In genomic region chr7:75056476-75056875, GRCh38 we compare ENCODE assay signal across 14 cellular contexts. TPM values are rescaled to one million over a fixed set of nuclear protein-coding genes. Genes with fewer than 3 reads are reported as not detected.
A peak's percentile ranks its signal among the peaks of the same experiment; 100 is the strongest.
DNase-seq lines count a peak whose midpoint lies in the region; ATAC-seq, FAIRE-seq and TF ChIP-seq lines count a peak whose summit lies in the region.
"Had no signal": no experiment of that assay in that cellular context is flagged by ENCODE, and none has a peak within 500 bp of the region (broad histone marks: within the 10 kb centered on the region; RNA-seq: fewer than 3 reads in every experiment).

No MANE protein-coding gene starts in this region.

- H3K4me2 ChIP-seq in GM23338: no peak overlapping the region
- no peak overlapping the region for H3K4me2 ChIP-seq in K562 (ENCODE audit: insufficient read depth, low read length)

- no peak overlapping the region for H3K4me3 Mint-ChIP-seq in GM23338

- H3K27ac Mint-ChIP-seq in GM23338: peak overlapping the region; percentile 62

- ATAC-seq in GM23338 (no peak), K562 (peak; percentile 56; the same call in 1 of the 3 replicates), HG03025 (IDR thresholded peaks at IDR 0.05; ENCODE audit: low FRiP score, unreplicated experiment) (no peak)
- ATAC-seq: HCT116 had no signal

- H3K4me1 ChIP-seq in GM23338 (ENCODE audit: insufficient read depth) (no peaks in the 10 kb centered on the region), K562 (replicated peaks in 1 of 2; ENCODE audit: control insufficient read depth in 2 of 2, insufficient read depth in 2 of 2, low read length in 2 of 2) (0 out of 5 replicates have a peak, but pooled peaks cover 0 to 3% of the 10 kb centered on the region in 2 experiments), stomach (peaks cover 0 to 32% (median 9%) of the 10 kb centered on the region in 4 donors)

- H4K20me1 ChIP-seq in GM23338 (replicated peaks; ENCODE audit: insufficient read depth) (no peaks in the 10 kb centered on the region), K562 (replicated peaks; ENCODE audit: control insufficient read depth, insufficient read depth, low read length) (no peaks in the 10 kb centered on the region; the same call in none of the 2 replicates)

- H3F3A ChIP-seq in GM23338 (replicated peaks; ENCODE audit: low read depth): no peaks in the 10 kb centered on the region

- no TSS peak for BruUV-seq in K562 (replicated peaks; lab: Mats Ljungman, UMichigan)

- H3K9me3 ChIP-seq in K562 (replicated peaks; ENCODE audit: control insufficient read depth, insufficient read depth, low read depth, low read length) (no peaks in the 10 kb centered on the region), stomach (no peaks in the 10 kb centered on the region)
- H3K9me3 ChIP-seq: neutrophil had no signal

- no peaks in the 10 kb centered on the region for H3K9me2 ChIP-seq in GM23338 (ENCODE audit: insufficient read depth)

- no peaks in the 10 kb centered on the region for H3K9me1 ChIP-seq in K562 (ENCODE audit: control insufficient read depth, insufficient read depth, low read length)

- no peak for TF ChIP-seq CTCF in GM23338 (conservative IDR thresholded peaks at IDR 0.05; ENCODE audit: low read depth in 2 of 2)
- no peak for TF ChIP-seq CTCF in K562 (IDR thresholded peaks at IDR 0.05 in 2 of 3, conservative IDR thresholded peaks at IDR 0.05 in 1 of 3; ENCODE audit: insufficient read depth in 2 of 3, low read depth in 1 of 3, low read length in 3 of 3)
- no peak for TF ChIP-seq CTCF in stomach (IDR thresholded peaks at IDR 0.05)

- no peak overlapping the region for H3K9ac ChIP-seq in K562 (ENCODE audit: insufficient read depth in 1 of 2, low read depth in 2 of 2, low read length in 2 of 2)

- peaks cover 7% of the 10 kb centered on the region for H3K27me3 Mint-ChIP-seq in GM23338 (ENCODE audit: insufficient read depth, low read depth, poor library complexity)

- no peak for TF ChIP-seq RAD21 in K562 (CRISPR knock-in tag; conservative IDR thresholded peaks at IDR 0.05 in 1 of 2, IDR thresholded peaks at IDR 0.05 in 1 of 2)

- H2AFZ ChIP-seq in GM23338: no peak overlapping the region
- H2AFZ ChIP-seq in K562 (ENCODE audit: low read depth, low read length): no peak overlapping the region

- no peak overlapping the region for H3K4me3 ChIP-seq in GM23338
- H3K4me3 ChIP-seq in K562: no peak overlapping the region
- no peak overlapping the region for H3K4me3 ChIP-seq in stomach

- H3K27me3 ChIP-seq in GM23338 (ENCODE audit: insufficient read depth) (no peaks in the 10 kb centered on the region), K562 (ENCODE audit: control insufficient read depth in 2 of 2, insufficient read depth in 2 of 2, low read length in 2 of 2) (no peaks in the 10 kb centered on the region), stomach (no peaks in the 10 kb centered on the region)
- H3K27me3 ChIP-seq: neutrophil had no signal

- no peak for TF ChIP-seq EP300 in K562 (IDR thresholded peaks at IDR 0.05; ENCODE audit: low read length)
- TF ChIP-seq EP300 in stomach (IDR thresholded peaks at IDR 0.05): no peak

- WGBS in K562 (ENCODE audit: insufficient coverage, low coverage, missing lambda C conversion rate): 67% methylated on average over 5 of the region's 5 CpGs
- 52 to 82% (median 76%) methylated on average over 5 of the region's 5 CpGs for WGBS in stomach, 5 donors

- intact Hi-C loops in K562 (cut with micrococcal nuclease) (no loop called here), stomach (cut with DNase I; ENCODE audit: low total_unique reads) (no loop called here)

- CTCF ChIA-PET in K562 (lab: Yijun Ruan, JAX; ENCODE audit: low intra/inter-chr PET ratio): no interaction called here

- H3K36me3 Mint-ChIP-seq in GM23338 (ENCODE audit: low read depth): peaks cover 87% of the 10 kb centered on the region

- TF ChIP-seq POLR2A in K562 (conservative IDR thresholded peaks at IDR 0.05) (no peak), stomach (IDR thresholded peaks at IDR 0.05) (no peak)

- H3K79me2 ChIP-seq in GM23338 (replicated peaks; ENCODE audit: insufficient read depth) (no peaks in the 10 kb centered on the region), K562 (ENCODE audit: control insufficient read depth, insufficient read depth, low read length) (no peaks in the 10 kb centered on the region)

- H3K4me1 Mint-ChIP-seq in GM23338: no peaks in the 10 kb centered on the region

- H3K36me3 ChIP-seq in GM23338 (ENCODE audit: insufficient read depth): peaks cover 17% of the 10 kb centered on the region; the same call in 1 of the 2 replicates
- peaks cover 94% of the 10 kb centered on the region for H3K36me3 ChIP-seq in K562 (ENCODE audit: control insufficient read depth, insufficient read depth, low read length)
- peaks cover 64 to 100% (median 100%) of the 10 kb centered on the region in 4 donors for H3K36me3 ChIP-seq in stomach

- in situ Hi-C loops in K562 (cut with MboI): loop anchor here (25.0 kb wide), 2 partner anchors 181 to 1581 kb away; partner anchors contain the start of gene POMZP3

- DNase-seq in GM23338 (ENCODE audit: low spot score) (no peak), K562 (ENCODE audit: extremely low read depth in 1 of 4, low spot score in 3 of 4) (no peak), iris pigment epithelial cell (ENCODE audit: low read depth) (peak; percentile 83), stomach (no peak), activated gamma-delta T cell treated with Interleukin-2 at 50 U/mL for 16 hours (no peak)
- DNase-seq in stimulated activated CD4-positive, alpha-beta T cell treated with anti-CD3 and anti-CD28 coated beads, Interleukin-15, amount 100 ng/mL, for 24 hours: no peak
- no peak for DNase-seq in activated effector memory CD4-positive, alpha-beta T cell treated with anti-CD3 and anti-CD28 coated beads, Interleukin-2, amount 50 U/mL, for 16 hours
- DNase-seq: dermis blood vessel endothelial cell; GDM1; NCI-H1092; NK-92 treated with Interleukin-12 subunit alpha and Interleukin-12 subunit beta, amount 100 ng/mL, for 24 hours had no signal

- H3K9me3 Mint-ChIP-seq in GM23338: no peaks in the 10 kb centered on the region

- no peak overlapping the region for H3K27ac ChIP-seq in GM23338 (ENCODE audit: low read depth)
- H3K27ac ChIP-seq in K562 (ENCODE audit: extremely low read depth, low read depth, low read length): no peak overlapping the region; the same call in 2 of the 3 replicates
- peak overlapping the region in 4 of 5 donors; percentile 11 to 67 (median 41) for H3K27ac ChIP-seq in stomach
- H3K27ac ChIP-seq: neutrophil had no signal

- POLR2A ChIA-PET in K562 (lab: Yijun Ruan, JAX): interaction anchor here (0.9 to 1.3 kb wide), 3 partner anchors 10 to 19 kb away, joined by 3 read pairs; no protein-coding TSS in a partner anchor

- no peak for FAIRE-seq in K562 (lab: Jason Lieb, UNC)

TF ChIP-seq in GM23338, 12 proteins besides CTCF, POLR2A, EP300 and RAD21 (continues in another document):
- no peak for TF ChIP-seq STAT1 (IDR thresholded peaks at IDR 0.05; ENCODE audit: unreplicated experiment)
- TF ChIP-seq EZH2phosphoT487 (IDR thresholded peaks at IDR 0.05; ENCODE audit: unreplicated experiment): no peak

TF ChIP-seq in K562, 482 proteins besides CTCF, POLR2A, EP300 and RAD21 (continues in another document):
- TF ChIP-seq ZNF316 (IDR thresholded peaks at IDR 0.05) (peak; percentile 75), MAFG (tag; conservative IDR thresholded peaks at IDR 0.05) (peak; percentile 76)

RNA-seq across cellular contexts. Expression of gene RCC1L, which starts 17.1 kb away (rescaled TPM):
- 50.4 and 55.1 TPM in 2 replicates for total RNA-seq in GM23338 (2014; rRNA removed; shearing (Covaris generic))
- polyA plus RNA-seq in GM23338 (2016; fragmentation: Nextera tagmentation; extraction: Ambion mirVana): 20.3 and 21.1 TPM in 2 replicates
- total RNA-seq in K562 (2011; cell fraction: chromatin; rRNA removed; ENCODE audit: low replicate concordance): 40.0 and 67.1 TPM in 2 replicates
- total RNA-seq in K562 (2011; cell fraction: nucleolus; rRNA removed): 37.7 and 41.1 TPM in 2 replicates
- total RNA-seq in K562 (2011; cell fraction: nucleoplasm; rRNA removed): 32.6 and 36.3 TPM in 2 replicates
- 103 TPM in 2 replicates for total RNA-seq in K562 (2014; rRNA removed)
- 54.8 and 61.6 TPM in 2 replicates for total RNA-seq in K562 (2014; rRNA removed; fragmentation: Illumina TruSeq; extraction: Trizol)
- total RNA-seq in K562 (2015; rRNA removed; fragmentation: Illumina TruSeq; extraction: Trizol): 63.5 and 64.7 TPM in 2 replicates
- 97.2 and 104 TPM in 2 replicates for total RNA-seq in K562 (2021)
- polyA plus RNA-seq in K562 (2011; rRNA removed): 58.2 and 75.8 TPM in 2 replicates
- 52.0 and 58.7 TPM in 2 replicates for polyA plus RNA-seq in K562 (2011; cell fraction: cytosol; rRNA removed)
- 32.6 and 33.3 TPM in 2 replicates for polyA plus RNA-seq in K562 (2011; cell fraction: nucleus; rRNA removed)
- polyA plus RNA-seq in K562 (2012): 60.9 and 95.2 TPM in 2 replicates
- polyA plus RNA-seq in K562 (2014; fragmentation: Illumina TruSeq; extraction: Trizol): 87.3 and 95.3 TPM in 2 replicates
- polyA plus RNA-seq in K562 (2014; fragmentation: Nextera tagmentation; extraction: Ambion mirVana): 1 to 10 TPM; 1.6 to 4.0 TPM
- polyA plus RNA-seq in K562 (2014; rRNA removed): 88.8 and 89.8 TPM in 2 replicates
- 35.3 and 51.6 TPM in 2 replicates for polyA minus RNA-seq in K562 (2011; rRNA and poly(A)+ RNA removed)
- polyA minus RNA-seq in K562 (2011; cell fraction: cytosol; rRNA and poly(A)+ RNA removed): 14.3 and 22.3 TPM in 2 replicates
- 12.6 and 13.2 TPM in 2 replicates for polyA minus RNA-seq in K562 (2011; cell fraction: nucleus; rRNA and poly(A)+ RNA removed)
- 10 to 100 TPM; 14.0 to 91.2 (median 28.6) TPM for total RNA-seq in stomach
- polyA plus RNA-seq in stomach: 10 to 100 TPM; 25.7 to 29.4 (median 26.9) TPM

RNA-seq across cellular contexts. Expression of gene GTF2IRD2B, which starts 35.9 kb away (rescaled TPM):
- total RNA-seq in GM23338 (2014; rRNA removed; shearing (Covaris generic)): 8.8 and 11.1 TPM in 2 replicates
- polyA plus RNA-seq in GM23338 (2016; fragmentation: Nextera tagmentation; extraction: Ambion mirVana): 27.0 and 27.6 TPM in 2 replicates
- 22.2 and 28.1 TPM in 2 replicates for total RNA-seq in K562 (2011; cell fraction: chromatin; rRNA removed; ENCODE audit: low replicate concordance)
- 9.6 and 12.2 TPM in 2 replicates for total RNA-seq in K562 (2011; cell fraction: nucleolus; rRNA removed)
- total RNA-seq in K562 (2011; cell fraction: nucleoplasm; rRNA removed): 10.9 and 17.3 TPM in 2 replicates
- 6.6 and 15.4 TPM in 2 replicates for total RNA-seq in K562 (2014; rRNA removed)
- total RNA-seq in K562 (2014; rRNA removed; fragmentation: Illumina TruSeq; extraction: Trizol): 6.9 and 8.5 TPM in 2 replicates
- 7.6 and 10.7 TPM in 2 replicates for total RNA-seq in K562 (2015; rRNA removed; fragmentation: Illumina TruSeq; extraction: Trizol)
- total RNA-seq in K562 (2021): 8.6 and 10.2 TPM in 2 replicates
- 10.3 and 12.3 TPM in 2 replicates for polyA plus RNA-seq in K562 (2011; rRNA removed)
- 5.9 and 8.6 TPM in 2 replicates for polyA plus RNA-seq in K562 (2011; cell fraction: cytosol; rRNA removed)
- polyA plus RNA-seq in K562 (2011; cell fraction: nucleus; rRNA removed): 9.7 and 10.1 TPM in 2 replicates
- polyA plus RNA-seq in K562 (2012): 11.1 and 13.1 TPM in 2 replicates
- 3.1 and 3.3 TPM in 2 replicates for polyA plus RNA-seq in K562 (2014; fragmentation: Illumina TruSeq; extraction: Trizol)
- polyA plus RNA-seq in K562 (2014; fragmentation: Nextera tagmentation; extraction: Ambion mirVana): 1 to 10 TPM; 1.2 to 1.5 TPM
- 9.9 and 13.3 TPM in 2 replicates for polyA plus RNA-seq in K562 (2014; rRNA removed)
- 8.2 and 13.5 TPM in 2 replicates for polyA minus RNA-seq in K562 (2011; rRNA and poly(A)+ RNA removed)
- polyA minus RNA-seq in K562 (2011; cell fraction: cytosol; rRNA and poly(A)+ RNA removed): 2.7 and 4.7 TPM in 2 replicates
- 3.9 and 7.1 TPM in 2 replicates for polyA minus RNA-seq in K562 (2011; cell fraction: nucleus; rRNA and poly(A)+ RNA removed)
- 100 to 1,000 TPM in 1 of 5 donors, 10 to 100 TPM in 4; 71.9 to 110 (median 84.1) TPM for total RNA-seq in stomach
- 10 to 100 TPM; 13.9 to 20.0 (median 16.0) TPM for polyA plus RNA-seq in stomach

Comparison
In these comparisons a context has a peak if more than half of its experiments do, and no peak if none do; other contexts are left out.
1. H3K27ac ChIP-seq: peak in stomach (4 of 5); none in GM23338 (single experiment) and K562 (single experiment).